In the genomic region with DNA sequence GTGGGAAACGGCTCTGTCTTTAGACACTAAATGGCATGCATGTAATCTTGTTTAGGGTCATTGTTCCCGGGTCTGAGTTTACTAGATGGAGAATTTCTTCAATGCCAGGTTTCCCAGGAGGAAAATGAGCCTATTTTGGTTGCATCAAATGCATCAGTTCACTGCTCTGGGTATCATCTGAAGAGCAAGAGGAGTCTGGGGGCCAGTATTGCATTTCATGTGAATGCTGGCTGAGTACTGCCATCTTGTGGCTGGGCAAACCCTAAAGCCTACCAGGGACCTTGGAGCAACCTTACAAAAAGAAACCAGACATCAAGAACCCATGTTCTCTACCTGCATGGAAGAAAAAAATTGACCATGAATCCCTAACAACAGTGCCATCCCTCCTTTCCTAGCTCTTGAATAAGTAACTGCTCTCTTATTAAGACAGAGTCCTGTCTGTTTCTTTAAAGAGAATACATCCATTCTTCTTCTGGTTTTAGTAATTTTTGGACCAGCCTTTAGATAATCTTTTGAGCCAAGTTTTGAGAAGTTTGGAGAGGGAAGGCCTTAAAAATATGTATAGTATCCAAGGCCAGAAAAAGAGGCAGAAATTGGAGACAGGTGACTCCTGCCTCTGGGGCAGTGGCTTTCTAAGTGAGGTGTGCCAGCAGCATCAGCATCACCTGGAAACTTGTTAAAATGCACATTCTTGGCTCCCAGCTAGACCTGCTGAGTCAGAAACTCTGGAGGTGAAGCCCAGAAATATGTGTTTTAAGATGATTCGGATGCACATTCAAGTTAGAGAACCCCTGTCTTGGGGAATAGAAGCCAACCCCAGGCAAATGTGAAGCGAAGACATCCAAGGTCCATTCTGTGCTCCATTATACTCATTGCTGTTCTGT, we compare ENCODE assay signal across 8 cellular contexts.
DNase-seq lines count a peak whose midpoint lies in the region; ATAC-seq and TF ChIP-seq lines count a peak whose summit lies in the region.

No MANE protein-coding gene starts in this region.

- peak; percentile 24 for DNase-seq in AG10803 (ENCODE audit: low read depth)
- peak; percentile 72 for DNase-seq in NCI-H2227 treated with DMSO at 0.1 percent for 48 hours (lab: John Stamatoyannopoulos, UW)
- DNase-seq in activated CD4-positive, alpha-beta T cell treated with anti-CD3 and anti-CD28 coated beads for 4 hours = peak; percentile 73 to 83
- DNase-seq in choroid plexus epithelial cell (ENCODE audit: low read depth) = peak; percentile 69
- peak; percentile 43 for DNase-seq in mesenchymal stem cell
- peak; percentile 51 to 78 for DNase-seq in stimulated activated effector memory CD8-positive, alpha-beta T cell treated with anti-CD3 and anti-CD28 coated beads, Interleukin-12 subunit alpha, Interleukin-12 subunit beta, amount 100 ng/mL, for 72 hours (ENCODE audit: low spot score in 2 of 2)

- no peak overlapping the region for H3K27ac ChIP-seq in mesenchymal stem cell (ENCODE audit: low read length, poor library complexity, severe bottlenecking)

- H3K79me1 ChIP-seq in mesenchymal stem cell (replicated peaks; ENCODE audit: low read length, poor library complexity, severe bottlenecking) = no peaks in the 10 kb centered on the region

- H3K27ac Mint-ChIP-seq in stimulated activated effector memory CD8-positive, alpha-beta T cell treated with anti-CD3 and anti-CD28 coated beads, Interleukin-12 subunit alpha, Interleukin-12 subunit beta, amount 100 ng/mL, for 72 hours = no peak overlapping the region

- H3K4me3 ChIP-seq in AG10803 (ENCODE audit: low read length) = no peak overlapping the region
- H3K4me3 ChIP-seq in choroid plexus epithelial cell (ENCODE audit: low read depth, low read length) = no peak overlapping the region
- no peak overlapping the region for H3K4me3 ChIP-seq in mesenchymal stem cell (ENCODE audit: insufficient read depth in 1 of 2, low read depth in 1 of 2, low read length in 2 of 2)

- H3K36me3 ChIP-seq in mesenchymal stem cell (ENCODE audit: control insufficient read depth in 1 of 2, insufficient read depth in 2 of 2, low read depth in 1 of 2, low read length in 2 of 2) = no peaks in the 10 kb centered on the region

- no peaks in the 10 kb centered on the region for H3K9me3 Mint-ChIP-seq in stimulated activated effector memory CD8-positive, alpha-beta T cell treated with anti-CD3 and anti-CD28 coated beads, Interleukin-12 subunit alpha, Interleukin-12 subunit beta, amount 100 ng/mL, for 72 hours

- H3K36me3 Mint-ChIP-seq in stimulated activated effector memory CD8-positive, alpha-beta T cell treated with anti-CD3 and anti-CD28 coated beads, Interleukin-12 subunit alpha, Interleukin-12 subunit beta, amount 100 ng/mL, for 72 hours = no peaks in the 10 kb centered on the region

- no peak overlapping the region for H2AK5ac ChIP-seq in mesenchymal stem cell (ENCODE audit: low read length, severe bottlenecking)

- no peak overlapping the region for H2BK5ac ChIP-seq in mesenchymal stem cell (ENCODE audit: low read depth, low read length, poor library complexity, severe bottlenecking)

- TF ChIP-seq CTCF in AG10803 (conservative IDR thresholded peaks at IDR 0.05; ENCODE audit: low read length) = peak; percentile 60
- peak; percentile 81 for TF ChIP-seq CTCF in choroid plexus epithelial cell (conservative IDR thresholded peaks at IDR 0.05; ENCODE audit: low read depth, low read length)

- H3K14ac ChIP-seq in mesenchymal stem cell (ENCODE audit: low read length in 2 of 2) = no peak overlapping the region

- H3K9me3 ChIP-seq in mesenchymal stem cell (ENCODE audit: control insufficient read depth, low read length) = no peaks in the 10 kb centered on the region

- no peak overlapping the region for H2AFZ ChIP-seq in mesenchymal stem cell (ENCODE audit: low read depth, low read length)

- no peak overlapping the region for H3K9ac ChIP-seq in mesenchymal stem cell (ENCODE audit: low read length)

- 62% methylated on average over 4 of the region's 4 CpGs for WGBS in mesenchymal stem cell

- H2BK12ac ChIP-seq in mesenchymal stem cell (ENCODE audit: low read length in 2 of 2) = no peak overlapping the region

- H2BK15ac ChIP-seq in mesenchymal stem cell (ENCODE audit: low read depth, poor library complexity, severe bottlenecking) = no peak overlapping the region

- H3K4me1 ChIP-seq in mesenchymal stem cell (ENCODE audit: control insufficient read depth, insufficient read depth, low read depth, low read length) = no peaks in the 10 kb centered on the region

- no peak overlapping the region for H3K23ac ChIP-seq in mesenchymal stem cell (ENCODE audit: low read length in 2 of 2)

- no peak overlapping the region for H3K4me3 Mint-ChIP-seq in stimulated activated effector memory CD8-positive, alpha-beta T cell treated with anti-CD3 and anti-CD28 coated beads, Interleukin-12 subunit alpha, Interleukin-12 subunit beta, amount 100 ng/mL, for 72 hours

- H3K18ac ChIP-seq in mesenchymal stem cell (ENCODE audit: low read depth in 1 of 2, low read length in 2 of 2) = no peak overlapping the region

- H3K4ac ChIP-seq in mesenchymal stem cell (ENCODE audit: low read depth in 1 of 2, low read length in 2 of 2) = no peak overlapping the region

- no peak overlapping the region for H2BK120ac ChIP-seq in mesenchymal stem cell (ENCODE audit: low read depth, low read length)

- no peak overlapping the region for H4K91ac ChIP-seq in mesenchymal stem cell (ENCODE audit: low read length)

- no peak overlapping the region for H3K4me2 ChIP-seq in mesenchymal stem cell (ENCODE audit: low read length, poor library complexity, severe bottlenecking)

- ATAC-seq in GM21717 (IDR thresholded peaks at IDR 0.05; ENCODE audit: unreplicated experiment) = peak; percentile 18
- ATAC-seq in stimulated activated effector memory CD8-positive, alpha-beta T cell treated with anti-CD3 and anti-CD28 coated beads, Interleukin-12 subunit alpha, Interleukin-12 subunit beta, amount 100 ng/mL, for 72 hours = no peak
- ATAC-seq in HG03196 (IDR thresholded peaks at IDR 0.05; ENCODE audit: unreplicated experiment) = no peak

- H4K8ac ChIP-seq in mesenchymal stem cell (ENCODE audit: low read length) = no peak overlapping the region

- peaks cover 0 to 18% of the 10 kb centered on the region in 2 experiments for H3K27me3 ChIP-seq in mesenchymal stem cell (ENCODE audit: control insufficient read depth in 1 of 2, insufficient read depth in 1 of 2, low read length in 2 of 2)

- peaks cover 76% of the 10 kb centered on the region for H3K4me1 Mint-ChIP-seq in stimulated activated effector memory CD8-positive, alpha-beta T cell treated with anti-CD3 and anti-CD28 coated beads, Interleukin-12 subunit alpha, Interleukin-12 subunit beta, amount 100 ng/mL, for 72 hours

Comparison
In these comparisons a context has a peak if more than half of its experiments do, and no peak if none do; other contexts are left out.
1. DNase-seq: peak in every context shown above with its lines; median percentile 78 in activated CD4-positive, alpha-beta T cell treated with anti-CD3 and anti-CD28 coated beads for 4 hours; 72 in NCI-H2227 treated with DMSO at 0.1 percent for 48 hours; 69 in choroid plexus epithelial cell; 64 in stimulated activated effector memory CD8-positive, alpha-beta T cell treated with anti-CD3 and anti-CD28 coated beads, Interleukin-12 subunit alpha, Interleukin-12 subunit beta, amount 100 ng/mL, for 72 hours; 43 in mesenchymal stem cell; 24 in AG10803.